Comparison of ENCODE assay signal across 18 cellular contexts in the genomic region with DNA sequence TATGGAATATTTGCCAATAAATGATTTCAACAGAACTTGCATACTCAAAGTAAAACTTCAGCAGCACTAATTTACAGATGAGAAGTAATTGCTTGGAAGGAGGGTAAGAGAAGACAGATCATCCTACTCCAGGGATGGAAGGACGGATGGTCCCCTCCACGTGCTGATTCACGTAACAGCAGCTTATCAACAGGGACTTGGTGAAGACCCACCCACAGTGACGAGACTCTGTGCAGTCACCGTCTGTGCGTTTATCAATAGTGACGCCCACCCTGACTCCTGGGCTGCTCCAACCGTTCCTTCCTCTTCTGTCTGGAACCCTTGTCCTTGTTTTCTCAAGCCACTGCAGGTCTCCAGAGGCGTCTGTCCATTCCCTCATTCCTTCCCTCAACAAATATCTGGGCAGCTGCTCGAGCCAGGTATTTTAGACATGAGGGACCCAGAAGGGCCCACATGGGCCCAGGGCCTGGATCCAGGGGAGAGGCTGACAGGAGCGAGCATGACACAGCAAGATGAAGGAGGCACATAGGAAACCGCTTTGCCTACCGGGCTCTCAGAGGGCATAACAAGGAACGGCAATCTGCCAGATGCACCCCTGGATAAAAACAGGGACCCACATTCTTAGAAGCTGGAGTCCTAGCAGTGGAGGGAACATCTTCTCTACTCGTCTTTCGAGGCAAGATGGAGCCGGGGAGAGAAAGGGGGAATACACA. TPM values are rescaled to one million over a fixed set of nuclear protein-coding genes. Genes with fewer than 3 reads are reported as not detected.
DNase-seq lines count a peak whose midpoint lies in the region; ATAC-seq and TF ChIP-seq lines count a peak whose summit lies in the region.
"Had no signal": no experiment of that assay in that cellular context is flagged by ENCODE, and none has a peak within 500 bp of the region (broad histone marks: within the 10 kb centered on the region; RNA-seq: fewer than 3 reads in every experiment).

No MANE protein-coding gene starts in this region.

- no peak overlapping the region for H3K9ac ChIP-seq in neuronal stem cell (ENCODE audit: low read depth, low read length, poor library complexity)

- ATAC-seq in WTC11: no peak
- no peak for ATAC-seq in HG03460 (IDR thresholded peaks at IDR 0.05; ENCODE audit: unreplicated experiment)
- no peak for ATAC-seq in GM21576 (IDR thresholded peaks at IDR 0.05; ENCODE audit: unreplicated experiment)
- ATAC-seq: GM12878 had no signal

- H3K36me3 ChIP-seq in left ventricle myocardium inferior (no peaks in the 10 kb centered on the region), neuronal stem cell (replicated peaks in 1 of 2; ENCODE audit: control insufficient read depth in 2 of 2, insufficient read depth in 2 of 2, low read length in 2 of 2) (no peaks in the 10 kb centered on the region)
- H3K36me3 ChIP-seq: cardiac muscle cell, left lung, WERI-Rb-1 had no signal

- POLR2A ChIA-PET in WTC11 (lab: Charles Lee): no interaction called here

- no CpG with 5 or more reads among the region's 17 CpGs for WGBS in neuronal stem cell (ENCODE audit: extremely low coverage in 2 of 2, insufficient read length in 2 of 2, insufficient replicate concordance in 1 of 2), 2 donors

- no peaks in the 10 kb centered on the region for H3K9me3 ChIP-seq in left ventricle myocardium inferior (replicated peaks)
- H3K9me3 ChIP-seq in neuronal stem cell (replicated peaks in 1 of 2; ENCODE audit: control insufficient read depth in 2 of 2, insufficient read depth in 1 of 2, low read depth in 1 of 2, low read length in 2 of 2): no peaks in the 10 kb centered on the region
- H3K9me3 ChIP-seq: left lung had no signal

- no peak overlapping the region for H4K8ac ChIP-seq in neuronal stem cell (ENCODE audit: low read depth, low read length)

- DNase-seq in AG10803 (ENCODE audit: low read depth) (peak; percentile 43), WTC11 (ENCODE audit: low spot score) (no peak), left ventricle myocardium inferior (no peak), neuronal stem cell (ENCODE audit: low spot score) (no peak), DMS153 treated with DMSO at 0.1 percent for 48 hours (lab: John Stamatoyannopoulos, UW; ENCODE audit: unreplicated experiment) (no peak), NCI-H1930 (lab: John Stamatoyannopoulos, UW) (no peak)
- DNase-seq: activated CD4-positive, alpha-beta T cell treated with anti-CD3 and anti-CD28 coated beads, Interleukin-2, amount 50 U/mL, for 1 hour; activated naive CD4-positive, alpha-beta T cell treated with anti-CD3 and anti-CD28 coated beads, Interleukin-2, amount 50 U/mL, for 16 hours; H9; left lung; NCI-H1694 treated with DMSO at 0.1 percent for 48 hours; T-helper 9 cell; WERI-Rb-1 had no signal

- no peak overlapping the region for H3K18ac ChIP-seq in neuronal stem cell (ENCODE audit: low read length)

- no peak overlapping the region for H2BK15ac ChIP-seq in neuronal stem cell (ENCODE audit: low read length)

- no peak overlapping the region for H3K23ac ChIP-seq in neuronal stem cell (ENCODE audit: low read depth, low read length, poor library complexity)

- H3K4me3 ChIP-seq in AG10803 (ENCODE audit: low read length) (no peak overlapping the region), left ventricle myocardium inferior (no peak overlapping the region), neuronal stem cell (ENCODE audit: low read length in 2 of 2) (no peak overlapping the region)
- H3K4me3 ChIP-seq: cardiac muscle cell, GM12878, left lung had no signal

- no peaks in the 10 kb centered on the region for H3K79me1 ChIP-seq in neuronal stem cell (ENCODE audit: low read depth, low read length)

- H3K27ac Mint-ChIP-seq in WTC11: peak overlapping the region; percentile 11; the same call in 1 of the 2 replicates
- H3K27ac Mint-ChIP-seq: H9 had no signal

- H2AK5ac ChIP-seq in neuronal stem cell (ENCODE audit: low read depth, low read length): peak overlapping the region; percentile 37

- no peak overlapping the region for H2BK5ac ChIP-seq in neuronal stem cell (ENCODE audit: low read length)

- no peak overlapping the region for H2BK12ac ChIP-seq in neuronal stem cell (ENCODE audit: low read length)

- H2AFZ ChIP-seq in neuronal stem cell (ENCODE audit: low read length): no peak overlapping the region

- H3K4me1 ChIP-seq in left ventricle myocardium inferior (peaks cover 71% of the 10 kb centered on the region), neuronal stem cell (ENCODE audit: control insufficient read depth in 2 of 2, insufficient read depth in 1 of 2, low read depth in 1 of 2, low read length in 2 of 2) (peaks cover 18 to 28% of the 10 kb centered on the region in 2 donors)

- H3K9me3 Mint-ChIP-seq in WTC11: no peaks in the 10 kb centered on the region
- H3K9me3 Mint-ChIP-seq: H9, nephron had no signal

- no peak overlapping the region for H3K4me2 ChIP-seq in neuronal stem cell (ENCODE audit: insufficient read depth, low read length, poor library complexity, severe bottlenecking)

- no peak overlapping the region for H4K91ac ChIP-seq in neuronal stem cell (ENCODE audit: low read depth, low read length, poor library complexity)

- no peak overlapping the region for H2BK120ac ChIP-seq in neuronal stem cell (ENCODE audit: low read depth, low read length)

- H3K4me1 Mint-ChIP-seq in WTC11: peaks cover 7% of the 10 kb centered on the region; the same call in 1 of the 2 replicates

- no peaks in the 10 kb centered on the region for H3K27me3 Mint-ChIP-seq in WTC11 (ENCODE audit: low read depth)

- H3K36me3 Mint-ChIP-seq in WTC11: no peaks in the 10 kb centered on the region

- H3K4ac ChIP-seq in neuronal stem cell (ENCODE audit: low read length): no peak overlapping the region

- no peak for TF ChIP-seq CTCF in AG10803 (conservative IDR thresholded peaks at IDR 0.05; ENCODE audit: low read length)
- no peak for TF ChIP-seq CTCF in WTC11 (IDR thresholded peaks at IDR 0.05)
- TF ChIP-seq CTCF in left ventricle myocardium inferior (IDR thresholded peaks at IDR 0.05; ENCODE audit: borderline replicate concordance): no peak

- peak overlapping the region; percentile 53 for H3K27ac ChIP-seq in left ventricle myocardium inferior (replicated peaks)
- no peak overlapping the region for H3K27ac ChIP-seq in neuronal stem cell (replicated peaks; ENCODE audit: low read length)
- H3K27ac ChIP-seq: cardiac muscle cell had no signal

- no peak overlapping the region for H3K4me3 Mint-ChIP-seq in WTC11
- H3K4me3 Mint-ChIP-seq: H9, nephron had no signal

- CTCF ChIA-PET in WTC11 (lab: Charles Lee): no interaction called here

- intact Hi-C loops in left ventricle myocardium inferior (cut with micrococcal nuclease): no loop called here

- no peaks in the 10 kb centered on the region for H3K27me3 ChIP-seq in left ventricle myocardium inferior (ENCODE audit: low read depth)
- H3K27me3 ChIP-seq in neuronal stem cell (ENCODE audit: control insufficient read depth in 3 of 3, insufficient read depth in 3 of 3, low read depth in 1 of 3, low read length in 3 of 3): peaks cover 0 to 2% (median 0%) of the 10 kb centered on the region in 3 experiments
- H3K27me3 ChIP-seq: cardiac muscle cell, left lung had no signal

- no peak overlapping the region for H3K14ac ChIP-seq in neuronal stem cell (ENCODE audit: low read length)

TF ChIP-seq in WTC11, 78 proteins besides CTCF, POLR2A, EP300 and RAD21 (continues in another document):
- TF ChIP-seq, protein P1, sequence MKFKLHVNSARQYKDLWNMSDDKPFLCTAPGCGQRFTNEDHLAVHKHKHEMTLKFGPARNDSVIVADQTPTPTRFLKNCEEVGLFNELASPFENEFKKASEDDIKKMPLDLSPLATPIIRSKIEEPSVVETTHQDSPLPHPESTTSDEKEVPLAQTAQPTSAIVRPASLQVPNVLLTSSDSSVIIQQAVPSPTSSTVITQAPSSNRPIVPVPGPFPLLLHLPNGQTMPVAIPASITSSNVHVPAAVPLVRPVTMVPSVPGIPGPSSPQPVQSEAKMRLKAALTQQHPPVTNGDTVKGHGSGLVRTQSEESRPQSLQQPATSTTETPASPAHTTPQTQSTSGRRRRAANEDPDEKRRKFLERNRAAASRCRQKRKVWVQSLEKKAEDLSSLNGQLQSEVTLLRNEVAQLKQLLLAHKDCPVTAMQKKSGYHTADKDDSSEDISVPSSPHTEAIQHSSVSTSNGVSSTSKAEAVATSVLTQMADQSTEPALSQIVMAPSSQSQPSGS (CRISPR knock-in tag; IDR thresholded peaks at IDR 0.05; ENCODE audit: borderline replicate concordance, low read depth): no peak
- TF ChIP-seq, protein P2, sequence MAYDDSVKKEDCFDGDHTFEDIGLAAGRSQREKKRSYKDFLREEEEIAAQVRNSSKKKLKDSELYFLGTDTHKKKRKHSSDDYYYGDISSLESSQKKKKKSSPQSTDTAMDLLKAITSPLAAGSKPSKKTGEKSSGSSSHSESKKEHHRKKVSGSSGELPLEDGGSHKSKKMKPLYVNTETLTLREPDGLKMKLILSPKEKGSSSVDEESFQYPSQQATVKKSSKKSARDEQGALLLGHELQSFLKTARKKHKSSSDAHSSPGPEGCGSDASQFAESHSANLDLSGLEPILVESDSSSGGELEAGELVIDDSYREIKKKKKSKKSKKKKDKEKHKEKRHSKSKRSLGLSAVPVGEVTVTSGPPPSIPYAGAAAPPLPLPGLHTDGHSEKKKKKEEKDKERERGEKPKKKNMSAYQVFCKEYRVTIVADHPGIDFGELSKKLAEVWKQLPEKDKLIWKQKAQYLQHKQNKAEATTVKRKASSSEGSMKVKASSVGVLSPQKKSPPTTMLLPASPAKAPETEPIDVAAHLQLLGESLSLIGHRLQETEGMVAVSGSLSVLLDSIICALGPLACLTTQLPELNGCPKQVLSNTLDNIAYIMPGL (CRISPR knock-in tag; IDR thresholded peaks at IDR 0.05): no peak
- TF ChIP-seq RELA (CRISPR knock-in tag; IDR thresholded peaks at IDR 0.05; ENCODE audit: borderline replicate concordance): no peak
- no peak for TF ChIP-seq TEAD4 (CRISPR knock-in tag; IDR thresholded peaks at IDR 0.05)
- no peak for TF ChIP-seq TEAD1 (CRISPR knock-in tag; IDR thresholded peaks at IDR 0.05)
- no peak for TF ChIP-seq NFE2L1 (CRISPR knock-in tag; IDR thresholded peaks at IDR 0.05)
- no peak for TF ChIP-seq TP53 (CRISPR knock-in tag; IDR thresholded peaks at IDR 0.05)
- TF ChIP-seq, protein P3, sequence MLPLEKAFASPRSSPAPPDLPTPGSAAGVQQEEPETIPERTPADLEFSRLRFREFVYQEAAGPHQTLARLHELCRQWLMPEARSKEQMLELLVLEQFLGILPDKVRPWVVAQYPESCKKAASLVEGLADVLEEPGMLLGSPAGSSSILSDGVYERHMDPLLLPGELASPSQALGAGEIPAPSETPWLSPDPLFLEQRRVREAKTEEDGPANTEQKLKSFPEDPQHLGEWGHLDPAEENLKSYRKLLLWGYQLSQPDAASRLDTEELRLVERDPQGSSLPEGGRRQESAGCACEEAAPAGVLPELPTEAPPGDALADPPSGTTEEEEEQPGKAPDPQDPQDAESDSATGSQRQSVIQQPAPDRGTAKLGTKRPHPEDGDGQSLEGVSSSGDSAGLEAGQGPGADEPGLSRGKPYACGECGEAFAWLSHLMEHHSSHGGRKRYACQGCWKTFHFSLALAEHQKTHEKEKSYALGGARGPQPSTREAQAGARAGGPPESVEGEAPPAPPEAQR (CRISPR knock-in tag; IDR thresholded peaks at IDR 0.05): no peak

RNA-seq across cellular contexts. Expression of a gene that starts 33.3 kb away (rescaled TPM):
- total RNA-seq in WTC11 (2021): 2.9 to 3.8 TPM (median 3.8 TPM) in 3 replicates
- 28.6 TPM for total RNA-seq in left ventricle myocardium inferior
- polyA plus RNA-seq in neuronal stem cell (2013, experiment 1 of 2): 2.0 TPM
- polyA plus RNA-seq in neuronal stem cell (2013, experiment 2 of 2): 1.8 TPM
